1 cellular context compared by ENCODE assay signal in the genomic region with DNA sequence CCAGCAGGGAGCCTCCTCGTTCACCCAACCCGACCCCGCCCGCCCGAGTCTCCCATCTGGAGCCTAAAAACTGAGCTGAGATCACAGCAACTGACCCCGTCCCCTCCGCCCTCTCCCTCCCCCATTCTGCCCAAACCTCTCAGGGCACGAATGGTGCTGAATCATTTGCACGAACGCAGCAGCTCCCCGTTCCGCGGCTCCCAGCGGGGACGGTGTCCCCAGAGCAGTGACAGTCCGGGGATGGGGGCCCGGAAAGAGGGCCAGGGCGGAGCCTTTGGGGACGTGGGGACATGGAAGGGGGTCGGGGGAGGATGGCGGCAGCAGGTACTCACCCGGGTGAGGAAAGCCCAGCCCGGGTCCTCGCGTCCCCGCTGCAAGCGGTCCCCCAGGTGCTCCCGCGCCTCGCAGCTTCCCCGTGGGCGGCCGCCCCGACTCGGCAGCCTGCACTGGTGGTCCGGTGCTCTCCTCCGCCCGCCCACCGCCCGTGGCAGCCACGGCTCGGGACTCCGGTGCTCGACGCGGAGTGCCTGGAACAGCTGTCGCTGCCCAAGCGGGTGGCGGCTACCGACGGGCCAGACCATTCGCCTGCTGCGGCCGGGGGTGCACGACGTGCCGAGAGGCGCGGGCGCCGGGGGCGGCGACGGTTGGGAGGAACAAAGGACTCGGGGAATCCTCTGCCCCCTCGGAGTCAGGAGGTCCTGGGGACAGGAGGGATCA.
TF ChIP-seq lines count a peak whose summit lies in the region.

A gene with protein sequence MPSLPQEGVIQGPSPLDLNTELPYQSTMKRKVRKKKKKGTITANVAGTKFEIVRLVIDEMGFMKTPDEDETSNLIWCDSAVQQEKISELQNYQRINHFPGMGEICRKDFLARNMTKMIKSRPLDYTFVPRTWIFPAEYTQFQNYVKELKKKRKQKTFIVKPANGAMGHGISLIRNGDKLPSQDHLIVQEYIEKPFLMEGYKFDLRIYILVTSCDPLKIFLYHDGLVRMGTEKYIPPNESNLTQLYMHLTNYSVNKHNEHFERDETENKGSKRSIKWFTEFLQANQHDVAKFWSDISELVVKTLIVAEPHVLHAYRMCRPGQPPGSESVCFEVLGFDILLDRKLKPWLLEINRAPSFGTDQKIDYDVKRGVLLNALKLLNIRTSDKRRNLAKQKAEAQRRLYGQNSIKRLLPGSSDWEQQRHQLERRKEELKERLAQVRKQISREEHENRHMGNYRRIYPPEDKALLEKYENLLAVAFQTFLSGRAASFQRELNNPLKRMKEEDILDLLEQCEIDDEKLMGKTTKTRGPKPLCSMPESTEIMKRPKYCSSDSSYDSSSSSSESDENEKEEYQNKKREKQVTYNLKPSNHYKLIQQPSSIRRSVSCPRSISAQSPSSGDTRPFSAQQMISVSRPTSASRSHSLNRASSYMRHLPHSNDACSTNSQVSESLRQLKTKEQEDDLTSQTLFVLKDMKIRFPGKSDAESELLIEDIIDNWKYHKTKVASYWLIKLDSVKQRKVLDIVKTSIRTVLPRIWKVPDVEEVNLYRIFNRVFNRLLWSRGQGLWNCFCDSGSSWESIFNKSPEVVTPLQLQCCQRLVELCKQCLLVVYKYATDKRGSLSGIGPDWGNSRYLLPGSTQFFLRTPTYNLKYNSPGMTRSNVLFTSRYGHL (minus strand): TSS at position 534 of the 717 bp plus-strand sequence. CDS start 46,921 bp downstream, outside the sequence.

TF ChIP-seq in HEK293, 187 proteins besides CTCF, POLR2A, EP300 and RAD21 (continued from another document and continues in another):
- TF ChIP-seq HOXA7 (CRISPR knock-in tag; IDR thresholded peaks at IDR 0.05; ENCODE audit: borderline replicate concordance) (no peak), ZNF184 (tag by site-specific recombination; IDR thresholded peaks at IDR 0.05) (0 out of 2 replicates have a peak, but pooled peaks have one; percentile 49), ZNF140 (tag by site-specific recombination; IDR thresholded peaks at IDR 0.05) (no peak), ZNF830 (tag by site-specific recombination; IDR thresholded peaks at IDR 0.05; ENCODE audit: low read depth) (no peak), PRDM1 (tag by site-specific recombination; IDR thresholded peaks at IDR 0.05) (no peak), ZNF514 (tag by site-specific recombination; IDR thresholded peaks at IDR 0.05) (no peak), ZNF561 (tag by site-specific recombination; IDR thresholded peaks at IDR 0.05; ENCODE audit: borderline replicate concordance) (no peak), KLF10 (tag by site-specific recombination; IDR thresholded peaks at IDR 0.05) (peak; percentile 58; the same call in 1 of the 2 replicates), ZIC2 (tag by site-specific recombination; IDR thresholded peaks at IDR 0.05) (peak; percentile 42), REPIN1 (tag by site-specific recombination; IDR thresholded peaks at IDR 0.05; ENCODE audit: low read depth) (no peak), SP7 (tag by site-specific recombination; IDR thresholded peaks at IDR 0.05) (peak; percentile 85), ZNF391 (tag by site-specific recombination; IDR thresholded peaks at IDR 0.05; ENCODE audit: borderline replicate concordance, low read depth) (no peak), ZNF274 (IDR thresholded peaks at IDR 0.05; ENCODE audit: low read length) (no peak), ZNF274 (tag by site-specific recombination; IDR thresholded peaks at IDR 0.05; ENCODE audit: borderline replicate concordance) (no peak), ZNF549 (tag by site-specific recombination; IDR thresholded peaks at IDR 0.05) (no peak), TCF7L2 (IDR thresholded peaks at IDR 0.05; ENCODE audit: borderline replicate concordance, low read depth, low read length) (no peak), ZNF37A (tag by site-specific recombination; IDR thresholded peaks at IDR 0.05) (0 out of 2 replicates have a peak, but pooled peaks have one; percentile 4), ZNF777 (tag by site-specific recombination; IDR thresholded peaks at IDR 0.05; ENCODE audit: borderline replicate concordance) (peak; percentile 99), ZNF600 (tag by site-specific recombination; IDR thresholded peaks at IDR 0.05) (peak; percentile 51; the same call in 1 of the 2 replicates), ZFP37 (tag by site-specific recombination; IDR thresholded peaks at IDR 0.05) (peak; percentile 88), OVOL3 (tag by site-specific recombination; IDR thresholded peaks at IDR 0.05) (no peak), ZNF76 (tag by site-specific recombination; IDR thresholded peaks at IDR 0.05; ENCODE audit: borderline replicate concordance, low read depth) (peak; percentile 68), SCRT1 (tag by site-specific recombination; IDR thresholded peaks at IDR 0.05; ENCODE audit: borderline replicate concordance) (no peak), ZNF660 (tag by site-specific recombination; IDR thresholded peaks at IDR 0.05) (no peak), ZNF146 (tag by site-specific recombination; IDR thresholded peaks at IDR 0.05) (no peak), GFI1B (tag by site-specific recombination; IDR thresholded peaks at IDR 0.05) (no peak), ZNF114 (tag by site-specific recombination; IDR thresholded peaks at IDR 0.05) (no peak), ZNF394 (tag by site-specific recombination; IDR thresholded peaks at IDR 0.05; ENCODE audit: borderline replicate concordance) (peak; percentile 80), ZNF174 (tag by site-specific recombination; IDR thresholded peaks at IDR 0.05) (no peak), ZEB2 (tag by site-specific recombination; IDR thresholded peaks at IDR 0.05) (peak; percentile 85)
- TF ChIP-seq, protein P1, sequence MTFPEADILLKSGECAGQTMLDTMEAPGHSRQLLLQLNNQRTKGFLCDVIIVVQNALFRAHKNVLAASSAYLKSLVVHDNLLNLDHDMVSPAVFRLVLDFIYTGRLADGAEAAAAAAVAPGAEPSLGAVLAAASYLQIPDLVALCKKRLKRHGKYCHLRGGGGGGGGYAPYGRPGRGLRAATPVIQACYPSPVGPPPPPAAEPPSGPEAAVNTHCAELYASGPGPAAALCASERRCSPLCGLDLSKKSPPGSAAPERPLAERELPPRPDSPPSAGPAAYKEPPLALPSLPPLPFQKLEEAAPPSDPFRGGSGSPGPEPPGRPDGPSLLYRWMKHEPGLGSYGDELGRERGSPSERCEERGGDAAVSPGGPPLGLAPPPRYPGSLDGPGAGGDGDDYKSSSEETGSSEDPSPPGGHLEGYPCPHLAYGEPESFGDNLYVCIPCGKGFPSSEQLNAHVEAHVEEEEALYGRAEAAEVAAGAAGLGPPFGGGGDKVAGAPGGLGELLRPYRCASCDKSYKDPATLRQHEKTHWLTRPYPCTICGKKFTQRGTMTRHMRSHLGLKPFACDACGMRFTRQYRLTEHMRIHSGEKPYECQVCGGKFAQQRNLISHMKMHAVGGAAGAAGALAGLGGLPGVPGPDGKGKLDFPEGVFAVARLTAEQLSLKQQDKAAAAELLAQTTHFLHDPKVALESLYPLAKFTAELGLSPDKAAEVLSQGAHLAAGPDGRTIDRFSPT (tag by site-specific recombination; IDR thresholded peaks at IDR 0.05), result peak; percentile 78
- TF ChIP-seq, protein P2, sequence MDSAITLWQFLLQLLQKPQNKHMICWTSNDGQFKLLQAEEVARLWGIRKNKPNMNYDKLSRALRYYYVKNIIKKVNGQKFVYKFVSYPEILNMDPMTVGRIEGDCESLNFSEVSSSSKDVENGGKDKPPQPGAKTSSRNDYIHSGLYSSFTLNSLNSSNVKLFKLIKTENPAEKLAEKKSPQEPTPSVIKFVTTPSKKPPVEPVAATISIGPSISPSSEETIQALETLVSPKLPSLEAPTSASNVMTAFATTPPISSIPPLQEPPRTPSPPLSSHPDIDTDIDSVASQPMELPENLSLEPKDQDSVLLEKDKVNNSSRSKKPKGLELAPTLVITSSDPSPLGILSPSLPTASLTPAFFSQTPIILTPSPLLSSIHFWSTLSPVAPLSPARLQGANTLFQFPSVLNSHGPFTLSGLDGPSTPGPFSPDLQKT (IDR thresholded peaks at IDR 0.05; ENCODE audit: borderline replicate concordance, low read depth, low read length), result no peak
- TF ChIP-seq, protein P3, sequence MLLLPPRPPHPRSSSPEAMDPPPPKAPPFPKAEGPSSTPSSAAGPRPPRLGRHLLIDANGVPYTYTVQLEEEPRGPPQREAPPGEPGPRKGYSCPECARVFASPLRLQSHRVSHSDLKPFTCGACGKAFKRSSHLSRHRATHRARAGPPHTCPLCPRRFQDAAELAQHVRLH (tag by site-specific recombination; IDR thresholded peaks at IDR 0.05), result peak; percentile 84; the same call in 1 of the 2 replicates
- TF ChIP-seq, protein P4, sequence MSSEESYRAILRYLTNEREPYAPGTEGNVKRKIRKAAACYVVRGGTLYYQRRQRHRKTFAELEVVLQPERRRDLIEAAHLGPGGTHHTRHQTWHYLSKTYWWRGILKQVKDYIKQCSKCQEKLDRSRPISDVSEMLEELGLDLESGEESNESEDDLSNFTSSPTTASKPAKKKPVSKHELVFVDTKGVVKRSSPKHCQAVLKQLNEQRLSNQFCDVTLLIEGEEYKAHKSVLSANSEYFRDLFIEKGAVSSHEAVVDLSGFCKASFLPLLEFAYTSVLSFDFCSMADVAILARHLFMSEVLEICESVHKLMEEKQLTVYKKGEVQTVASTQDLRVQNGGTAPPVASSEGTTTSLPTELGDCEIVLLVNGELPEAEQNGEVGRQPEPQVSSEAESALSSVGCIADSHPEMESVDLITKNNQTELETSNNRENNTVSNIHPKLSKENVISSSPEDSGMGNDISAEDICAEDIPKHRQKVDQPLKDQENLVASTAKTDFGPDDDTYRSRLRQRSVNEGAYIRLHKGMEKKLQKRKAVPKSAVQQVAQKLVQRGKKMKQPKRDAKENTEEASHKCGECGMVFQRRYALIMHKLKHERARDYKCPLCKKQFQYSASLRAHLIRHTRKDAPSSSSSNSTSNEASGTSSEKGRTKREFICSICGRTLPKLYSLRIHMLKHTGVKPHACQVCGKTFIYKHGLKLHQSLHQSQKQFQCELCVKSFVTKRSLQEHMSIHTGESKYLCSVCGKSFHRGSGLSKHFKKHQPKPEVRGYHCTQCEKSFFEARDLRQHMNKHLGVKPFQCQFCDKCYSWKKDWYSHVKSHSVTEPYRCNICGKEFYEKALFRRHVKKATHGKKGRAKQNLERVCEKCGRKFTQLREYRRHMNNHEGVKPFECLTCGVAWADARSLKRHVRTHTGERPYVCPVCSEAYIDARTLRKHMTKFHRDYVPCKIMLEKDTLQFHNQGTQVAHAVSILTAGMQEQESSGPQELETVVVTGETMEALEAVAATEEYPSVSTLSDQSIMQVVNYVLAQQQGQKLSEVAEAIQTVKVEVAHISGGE (tag by site-specific recombination; conservative IDR thresholded peaks at IDR 0.05; ENCODE audit: low read depth), result no peak; the same call in 1 of the 2 replicates
- TF ChIP-seq, protein P5, sequence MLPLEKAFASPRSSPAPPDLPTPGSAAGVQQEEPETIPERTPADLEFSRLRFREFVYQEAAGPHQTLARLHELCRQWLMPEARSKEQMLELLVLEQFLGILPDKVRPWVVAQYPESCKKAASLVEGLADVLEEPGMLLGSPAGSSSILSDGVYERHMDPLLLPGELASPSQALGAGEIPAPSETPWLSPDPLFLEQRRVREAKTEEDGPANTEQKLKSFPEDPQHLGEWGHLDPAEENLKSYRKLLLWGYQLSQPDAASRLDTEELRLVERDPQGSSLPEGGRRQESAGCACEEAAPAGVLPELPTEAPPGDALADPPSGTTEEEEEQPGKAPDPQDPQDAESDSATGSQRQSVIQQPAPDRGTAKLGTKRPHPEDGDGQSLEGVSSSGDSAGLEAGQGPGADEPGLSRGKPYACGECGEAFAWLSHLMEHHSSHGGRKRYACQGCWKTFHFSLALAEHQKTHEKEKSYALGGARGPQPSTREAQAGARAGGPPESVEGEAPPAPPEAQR (tag by site-specific recombination; IDR thresholded peaks at IDR 0.05), result no peak
- TF ChIP-seq, protein P6, sequence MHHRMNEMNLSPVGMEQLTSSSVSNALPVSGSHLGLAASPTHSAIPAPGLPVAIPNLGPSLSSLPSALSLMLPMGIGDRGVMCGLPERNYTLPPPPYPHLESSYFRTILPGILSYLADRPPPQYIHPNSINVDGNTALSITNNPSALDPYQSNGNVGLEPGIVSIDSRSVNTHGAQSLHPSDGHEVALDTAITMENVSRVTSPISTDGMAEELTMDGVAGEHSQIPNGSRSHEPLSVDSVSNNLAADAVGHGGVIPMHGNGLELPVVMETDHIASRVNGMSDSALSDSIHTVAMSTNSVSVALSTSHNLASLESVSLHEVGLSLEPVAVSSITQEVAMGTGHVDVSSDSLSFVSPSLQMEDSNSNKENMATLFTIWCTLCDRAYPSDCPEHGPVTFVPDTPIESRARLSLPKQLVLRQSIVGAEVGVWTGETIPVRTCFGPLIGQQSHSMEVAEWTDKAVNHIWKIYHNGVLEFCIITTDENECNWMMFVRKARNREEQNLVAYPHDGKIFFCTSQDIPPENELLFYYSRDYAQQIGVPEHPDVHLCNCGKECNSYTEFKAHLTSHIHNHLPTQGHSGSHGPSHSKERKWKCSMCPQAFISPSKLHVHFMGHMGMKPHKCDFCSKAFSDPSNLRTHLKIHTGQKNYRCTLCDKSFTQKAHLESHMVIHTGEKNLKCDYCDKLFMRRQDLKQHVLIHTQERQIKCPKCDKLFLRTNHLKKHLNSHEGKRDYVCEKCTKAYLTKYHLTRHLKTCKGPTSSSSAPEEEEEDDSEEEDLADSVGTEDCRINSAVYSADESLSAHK (tag by site-specific recombination; IDR thresholded peaks at IDR 0.05), result peak; percentile 22; the same call in 1 of the 2 replicates
- TF ChIP-seq, protein P7, sequence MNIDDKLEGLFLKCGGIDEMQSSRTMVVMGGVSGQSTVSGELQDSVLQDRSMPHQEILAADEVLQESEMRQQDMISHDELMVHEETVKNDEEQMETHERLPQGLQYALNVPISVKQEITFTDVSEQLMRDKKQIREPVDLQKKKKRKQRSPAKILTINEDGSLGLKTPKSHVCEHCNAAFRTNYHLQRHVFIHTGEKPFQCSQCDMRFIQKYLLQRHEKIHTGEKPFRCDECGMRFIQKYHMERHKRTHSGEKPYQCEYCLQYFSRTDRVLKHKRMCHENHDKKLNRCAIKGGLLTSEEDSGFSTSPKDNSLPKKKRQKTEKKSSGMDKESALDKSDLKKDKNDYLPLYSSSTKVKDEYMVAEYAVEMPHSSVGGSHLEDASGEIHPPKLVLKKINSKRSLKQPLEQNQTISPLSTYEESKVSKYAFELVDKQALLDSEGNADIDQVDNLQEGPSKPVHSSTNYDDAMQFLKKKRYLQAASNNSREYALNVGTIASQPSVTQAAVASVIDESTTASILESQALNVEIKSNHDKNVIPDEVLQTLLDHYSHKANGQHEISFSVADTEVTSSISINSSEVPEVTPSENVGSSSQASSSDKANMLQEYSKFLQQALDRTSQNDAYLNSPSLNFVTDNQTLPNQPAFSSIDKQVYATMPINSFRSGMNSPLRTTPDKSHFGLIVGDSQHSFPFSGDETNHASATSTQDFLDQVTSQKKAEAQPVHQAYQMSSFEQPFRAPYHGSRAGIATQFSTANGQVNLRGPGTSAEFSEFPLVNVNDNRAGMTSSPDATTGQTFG (tag by site-specific recombination; IDR thresholded peaks at IDR 0.05; ENCODE audit: borderline replicate concordance), result no peak
